10 cellular contexts compared by ENCODE assay signal in the genomic region with DNA sequence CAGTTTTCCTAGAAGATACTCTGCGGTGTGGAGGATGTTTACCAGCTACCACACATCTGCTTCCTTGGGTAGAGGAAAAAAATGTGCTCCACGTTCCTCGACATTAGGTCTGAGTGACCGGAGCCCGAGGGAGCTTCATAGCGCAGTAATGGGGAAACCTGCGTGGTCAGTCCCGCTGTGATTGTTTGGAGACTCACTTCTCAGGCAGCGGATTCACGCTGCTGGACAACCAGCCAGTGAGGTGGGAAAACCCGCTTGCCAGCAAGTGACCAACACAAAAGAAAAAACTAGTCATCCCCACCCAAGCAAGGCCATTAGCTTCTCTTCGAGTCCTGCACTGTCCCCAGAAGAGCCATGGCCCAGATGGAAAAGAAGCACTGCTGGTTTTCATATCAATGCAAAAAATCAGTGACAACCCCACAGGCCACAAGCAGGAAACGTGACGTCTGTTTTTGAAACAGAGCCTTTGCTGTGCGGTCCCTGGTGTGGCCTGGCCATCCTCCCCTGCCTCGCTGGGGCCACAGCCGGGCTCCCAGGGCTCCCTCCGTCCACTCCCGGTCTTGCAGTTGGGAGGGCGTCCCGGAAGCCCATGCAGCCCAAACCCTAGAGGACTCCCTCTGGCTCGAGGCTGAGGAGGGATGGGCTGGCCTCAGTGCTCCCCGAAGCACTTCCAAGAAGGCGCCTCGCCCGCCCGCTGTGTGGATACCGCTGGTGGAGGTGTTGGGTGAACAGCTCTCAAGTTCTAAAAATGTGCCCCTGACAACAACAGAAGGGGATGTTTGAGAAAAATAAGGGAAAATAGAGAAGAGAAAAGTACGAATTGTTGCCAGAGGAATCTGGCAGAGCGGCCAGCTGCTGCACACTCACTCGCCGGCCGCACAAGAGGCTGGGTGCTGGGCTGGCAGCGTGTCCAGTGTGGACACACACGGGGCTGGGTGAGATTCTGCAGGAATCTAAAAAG.
DNase-seq lines count a peak whose midpoint lies in the region; ATAC-seq and TF ChIP-seq lines count a peak whose summit lies in the region.
"Had no signal": no experiment of that assay in that cellular context is flagged by ENCODE, and none has a peak within 500 bp of the region (broad histone marks: within the 10 kb centered on the region; RNA-seq: fewer than 3 reads in every experiment).

No MANE protein-coding gene starts in this region.

- peak; percentile 41 for ATAC-seq in T-helper 17 cell
- ATAC-seq in natural killer cell = peak; percentile 83 to 92 (median 87)
- ATAC-seq in HG03571 (IDR thresholded peaks at IDR 0.05; ENCODE audit: unreplicated experiment) = no peak
- ATAC-seq in GM19035 (IDR thresholded peaks at IDR 0.05; ENCODE audit: unreplicated experiment) = no peak
- ATAC-seq: K562 had no signal

- no peak for DNase-seq in T-helper 17 cell
- no peak for DNase-seq in esophagus squamous epithelium (lab: John Stamatoyannopoulos, UW)
- peak; percentile 70 for DNase-seq in natural killer cell
- no peak for DNase-seq in suprapubic skin (ENCODE audit: low spot score in 2 of 2)
- DNase-seq in dermis blood vessel endothelial cell = no peak
- DNase-seq in NCI-H1694 (lab: John Stamatoyannopoulos, UW) = no peak
- DNase-seq: NCI-H524 treated with DMSO at 0.1 percent for 48 hours had no signal

- H3K36me3 ChIP-seq in esophagus squamous epithelium (peaks cover 0 to 48% (median 7%) of the 10 kb centered on the region in 3 donors), suprapubic skin (no peaks in the 10 kb centered on the region)

- H3K4me1 Mint-ChIP-seq in T-helper 17 cell = no peaks in the 10 kb centered on the region
- peaks cover 73 to 80% of the 10 kb centered on the region in 2 donors for H3K4me1 Mint-ChIP-seq in natural killer cell

- no peak overlapping the region for H3K4me3 Mint-ChIP-seq in T-helper 17 cell
- peak overlapping the region; percentile 90 for H3K4me3 Mint-ChIP-seq in natural killer cell

- TF ChIP-seq EP300 in suprapubic skin (IDR thresholded peaks at IDR 0.05) = no peak

- TF ChIP-seq CTCF in esophagus squamous epithelium (IDR thresholded peaks at IDR 0.05) = no peak
- TF ChIP-seq CTCF in natural killer cell (IDR thresholded peaks at IDR 0.05) = no peak
- TF ChIP-seq CTCF in suprapubic skin (IDR thresholded peaks at IDR 0.05) = no peak

- H3K27ac ChIP-seq in esophagus squamous epithelium (peak overlapping the region in 3 of 4 donors; percentile 70 to 75 (median 72)), suprapubic skin (peak overlapping the region; percentile 10)

- H3K27me3 ChIP-seq in esophagus squamous epithelium = no peaks in the 10 kb centered on the region
- no peaks in the 10 kb centered on the region for H3K27me3 ChIP-seq in suprapubic skin

- TF ChIP-seq POLR2A in esophagus squamous epithelium (IDR thresholded peaks at IDR 0.05) = no peak
- no peak for TF ChIP-seq POLR2A in suprapubic skin (IDR thresholded peaks at IDR 0.05)

- H3K27me3 Mint-ChIP-seq in T-helper 17 cell (peaks cover 48% of the 10 kb centered on the region), natural killer cell (ENCODE audit: low read depth in 2 of 2) (no peaks in the 10 kb centered on the region)

- H3K27ac Mint-ChIP-seq in T-helper 17 cell (no peak overlapping the region), natural killer cell (peak overlapping the region; percentile 84 to 87)

- H3K4me1 ChIP-seq in esophagus squamous epithelium (peaks cover 16 to 84% (median 55%) of the 10 kb centered on the region in 3 donors), suprapubic skin (peaks cover 58% of the 10 kb centered on the region)

- H3K4me3 ChIP-seq in esophagus squamous epithelium = no peak overlapping the region
- H3K4me3 ChIP-seq in suprapubic skin = no peak overlapping the region
- H3K4me3 ChIP-seq: K562 had no signal

- no peaks in the 10 kb centered on the region for H3K9me3 ChIP-seq in T-helper 17 cell (ENCODE audit: control insufficient read depth, low read length, poor library complexity, severe bottlenecking)
- H3K9me3 ChIP-seq in esophagus squamous epithelium = no peaks in the 10 kb centered on the region
- H3K9me3 ChIP-seq in suprapubic skin = no peaks in the 10 kb centered on the region

- peaks cover 2% of the 10 kb centered on the region for H3K36me3 Mint-ChIP-seq in T-helper 17 cell (ENCODE audit: low read depth)
- no peaks in the 10 kb centered on the region for H3K36me3 Mint-ChIP-seq in natural killer cell

- intact Hi-C loops in esophagus squamous epithelium (cut with DNase I) = no loop called here
- intact Hi-C loops in natural killer cell (cut with micrococcal nuclease) = loop anchor here (2.0 to 5.0 kb wide), 2 partner anchors 50 to 142 kb away; no protein-coding TSS in a partner anchor

- WGBS in esophagus squamous epithelium, 2 donors = 57 to 72% methylated on average over 17 to 18 of the region's 35 CpGs
- WGBS in suprapubic skin = 68% methylated on average over 24 of the region's 35 CpGs

- H3K9me3 Mint-ChIP-seq in natural killer cell = no peaks in the 10 kb centered on the region

Comparison
In these comparisons a context has a peak if more than half of its experiments do, and no peak if none do; other contexts are left out.
1. ATAC-seq: peak in T-helper 17 cell (single experiment) and natural killer cell (3 of 3); none in HG03571 (single experiment) and GM19035 (single experiment).